Comparison of ENCODE assay signal across 6 cellular contexts in genomic region chr15:84398087-84398486, GRCh38.
A peak's percentile ranks its signal among the peaks of the same experiment; 100 is the strongest.
DNase-seq lines count a peak whose midpoint lies in the region; ATAC-seq and TF ChIP-seq lines count a peak whose summit lies in the region.
"Not testable (repeated sequence)": the region's sequence is repeated elsewhere in the genome, so short reads cannot be mapped to it uniquely, and the experiment has no call there.

No MANE protein-coding gene starts in this region.

- not testable (repeated sequence) for H3K27ac Mint-ChIP-seq in activated CD8-positive, alpha-beta memory T cell treated with anti-CD3 and anti-CD28 coated beads, Interleukin-2, amount 10 ng/mL, durations not matched to agents 7 days and 5 days; endodermal cell
- H3K27ac Mint-ChIP-seq in stimulated activated naive CD8-positive, alpha-beta T cell treated with anti-CD3 and anti-CD28 coated beads, Interleukin-15, Interleukin-2, amounts not matched to agents 100 ng/mL and 50 ng/mL, for 24 hours: peak overlapping the region; percentile 41

- H3K4me1 ChIP-seq in RWPE2 (ENCODE audit: insufficient read depth, poor library complexity, severe bottlenecking); endodermal cell (ENCODE audit: control insufficient read depth, insufficient read depth, low read length); right atrium auricular region: not testable (repeated sequence)

- not testable (repeated sequence) for H3K36me3 Mint-ChIP-seq in activated CD8-positive, alpha-beta memory T cell treated with anti-CD3 and anti-CD28 coated beads, Interleukin-2, amount 10 ng/mL, durations not matched to agents 7 days and 5 days; endodermal cell (ENCODE audit: low read depth); stimulated activated naive CD8-positive, alpha-beta T cell treated with anti-CD3 and anti-CD28 coated beads, Interleukin-15, Interleukin-2, amounts not matched to agents 100 ng/mL and 50 ng/mL, for 24 hours (ENCODE audit: low read depth)

- H3K9me3 Mint-ChIP-seq in activated CD8-positive, alpha-beta memory T cell treated with anti-CD3 and anti-CD28 coated beads, Interleukin-2, amount 10 ng/mL, durations not matched to agents 7 days and 5 days (ENCODE audit: low read depth); endodermal cell; stimulated activated naive CD8-positive, alpha-beta T cell treated with anti-CD3 and anti-CD28 coated beads, Interleukin-15, Interleukin-2, amounts not matched to agents 100 ng/mL and 50 ng/mL, for 24 hours: not testable (repeated sequence)

- DNase-seq in RWPE2 (ENCODE audit: low spot score): peak; percentile 13
- DNase-seq in activated CD8-positive, alpha-beta memory T cell treated with anti-CD3 and anti-CD28 coated beads, Interleukin-2, amount 10 ng/mL, durations not matched to agents 7 days and 5 days: peak; percentile 5
- DNase-seq in endodermal cell: peak; percentile 2
- peak; percentile 6 for DNase-seq in cardiac septum (ENCODE audit: low spot score)
- DNase-seq in right atrium auricular region (ENCODE audit: low spot score): peak; percentile 26

- not testable (repeated sequence) for H3K36me3 ChIP-seq in RWPE2 (ENCODE audit: low read depth); endodermal cell (ENCODE audit: control insufficient read depth, insufficient read depth, low read length); right atrium auricular region

- not testable (repeated sequence) for H3K9me3 ChIP-seq in RWPE2 (ENCODE audit: severe bottlenecking); endodermal cell (ENCODE audit: control insufficient read depth, low read length); right atrium auricular region

- not testable (repeated sequence) for H3K4me1 Mint-ChIP-seq in activated CD8-positive, alpha-beta memory T cell treated with anti-CD3 and anti-CD28 coated beads, Interleukin-2, amount 10 ng/mL, durations not matched to agents 7 days and 5 days; endodermal cell; stimulated activated naive CD8-positive, alpha-beta T cell treated with anti-CD3 and anti-CD28 coated beads, Interleukin-15, Interleukin-2, amounts not matched to agents 100 ng/mL and 50 ng/mL, for 24 hours (ENCODE audit: low read depth)

- 67 to 77% methylated on average over 1 to 4 of the region's 4 CpGs for WGBS in endodermal cell (ENCODE audit: insufficient coverage in 1 of 2, insufficient read length in 1 of 2), 2 experiments

- intact Hi-C loops in cardiac septum (cut with DNase I): not testable (repeated sequence)

- H3K9ac ChIP-seq in endodermal cell (ENCODE audit: extremely low read depth, low read length, poor library complexity, severe bottlenecking): not testable (repeated sequence)

- not testable (repeated sequence) for TF ChIP-seq CTCF in RWPE2 (IDR thresholded peaks at IDR 0.05; ENCODE audit: poor library complexity, severe bottlenecking); endodermal cell (conservative IDR thresholded peaks at IDR 0.05); right atrium auricular region (IDR thresholded peaks at IDR 0.05)

- not testable (repeated sequence) for H3K27ac ChIP-seq in RWPE2 (ENCODE audit: poor library complexity, severe bottlenecking); endodermal cell (ENCODE audit: low read depth, low read length); right atrium auricular region

- ATAC-seq in RWPE2 (ENCODE audit: low read depth); activated CD8-positive, alpha-beta memory T cell treated with anti-CD3 and anti-CD28 coated beads, Interleukin-2, amount 10 ng/mL, durations not matched to agents 7 days and 5 days: not testable (repeated sequence)

- not testable (repeated sequence) for H3K27me3 Mint-ChIP-seq in activated CD8-positive, alpha-beta memory T cell treated with anti-CD3 and anti-CD28 coated beads, Interleukin-2, amount 10 ng/mL, durations not matched to agents 7 days and 5 days; stimulated activated naive CD8-positive, alpha-beta T cell treated with anti-CD3 and anti-CD28 coated beads, Interleukin-15, Interleukin-2, amounts not matched to agents 100 ng/mL and 50 ng/mL, for 24 hours
- peaks cover 11% of the 10 kb centered on the region for H3K27me3 Mint-ChIP-seq in endodermal cell (ENCODE audit: insufficient read depth)

- not testable (repeated sequence) for H3K27me3 ChIP-seq in RWPE2 (ENCODE audit: insufficient read depth, poor library complexity, severe bottlenecking); endodermal cell (ENCODE audit: control insufficient read depth, insufficient read depth, low read length, poor library complexity, severe bottlenecking); right atrium auricular region

- not testable (repeated sequence) for H3K4me3 ChIP-seq in RWPE2 (ENCODE audit: severe bottlenecking); endodermal cell (ENCODE audit: low read length); right atrium auricular region

- CTCF ChIA-PET in activated CD8-positive, alpha-beta memory T cell treated with anti-CD3 and anti-CD28 coated beads, Interleukin-2, amount 10 ng/mL, durations not matched to agents 7 days and 5 days (lab: Charles Lee): not testable (repeated sequence)

- H3K4me3 Mint-ChIP-seq in activated CD8-positive, alpha-beta memory T cell treated with anti-CD3 and anti-CD28 coated beads, Interleukin-2, amount 10 ng/mL, durations not matched to agents 7 days and 5 days; endodermal cell; stimulated activated naive CD8-positive, alpha-beta T cell treated with anti-CD3 and anti-CD28 coated beads, Interleukin-15, Interleukin-2, amounts not matched to agents 100 ng/mL and 50 ng/mL, for 24 hours: not testable (repeated sequence)
